Comparison of ENCODE assay signal across 16 cellular contexts in the genomic region with DNA sequence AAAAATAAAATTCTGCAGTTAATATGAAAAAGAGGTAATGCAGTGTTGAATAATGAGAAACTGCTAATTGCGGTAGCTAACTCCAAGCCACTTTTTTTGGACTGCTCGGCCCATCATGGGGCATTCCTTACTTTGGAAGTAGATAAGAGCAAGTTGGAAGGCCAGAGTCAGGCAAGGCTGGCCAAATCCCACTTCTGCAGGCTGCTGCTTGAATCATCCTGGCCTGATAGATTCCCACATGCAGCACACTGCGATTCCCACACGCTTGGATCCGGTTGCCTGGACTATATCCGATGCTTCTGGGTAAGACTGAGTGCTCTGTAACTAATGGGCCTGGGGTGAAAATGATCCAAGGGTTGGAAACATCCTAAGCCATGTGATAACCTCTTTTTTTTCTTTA. TPM values are rescaled to one million over a fixed set of nuclear protein-coding genes. Genes with fewer than 3 reads are reported as not detected.
"Had no signal": no experiment of that assay in that cellular context is flagged by ENCODE, and none has a peak within 500 bp of the region (broad histone marks: within the 10 kb centered on the region; RNA-seq: fewer than 3 reads in every experiment).

No MANE protein-coding gene starts in this region.

- H3K27ac ChIP-seq: foreskin keratinocyte, neutrophil, pancreas, SK-N-MC had no signal

- DNase-seq: activated CD4-positive, alpha-beta T cell treated with anti-CD3 and anti-CD28 coated beads for 36 hours; activated CD4-positive, alpha-beta T cell treated with anti-CD3 and anti-CD28 coated beads, Interleukin-2, amount 50 U/mL, for 48 hours; activated naive CD8-positive, alpha-beta T cell treated with anti-CD3 and anti-CD28 coated beads, Interleukin-2, amount 50 U/mL, for 24 hours; dermis blood vessel endothelial cell; effector memory CD4-positive, alpha-beta T cell; foreskin keratinocyte; mesendoderm; naive thymus-derived CD8-positive, alpha-beta T cell; pancreas; spleen; stimulated activated naive CD4-positive, alpha-beta T cell treated with Interleukin-2 at 50 U/mL for 16 hours had no signal

- H3K9me3 ChIP-seq: neutrophil, pancreas, spleen, tibial artery had no signal

- ATAC-seq: activated CD4-positive, alpha-beta T cell treated with anti-CD3 and anti-CD28 coated beads for 36 hours; activated naive CD8-positive, alpha-beta T cell treated with anti-CD3 and anti-CD28 coated beads, Interleukin-2, amount 50 U/mL, for 24 hours; foreskin keratinocyte; naive thymus-derived CD8-positive, alpha-beta T cell; WTC11 had no signal

- H3K4me1 Mint-ChIP-seq: WTC11 had no signal

- H3K4me3 Mint-ChIP-seq: activated CD4-positive, alpha-beta T cell treated with anti-CD3 and anti-CD28 coated beads for 36 hours; activated naive CD8-positive, alpha-beta T cell treated with anti-CD3 and anti-CD28 coated beads, Interleukin-2, amount 50 U/mL, for 24 hours; naive thymus-derived CD8-positive, alpha-beta T cell; T-helper 2 cell treated with Interferon-gamma antibody and Interleukin-4, amounts not matched to agents 5 μg/mL and 100 μg/mL, for 36 hours; WTC11 had no signal

- H3K27me3 ChIP-seq: foreskin keratinocyte, neutrophil, pancreas, spleen, tibial artery had no signal

- H3K27me3 Mint-ChIP-seq: activated CD4-positive, alpha-beta T cell treated with anti-CD3 and anti-CD28 coated beads for 36 hours; activated naive CD8-positive, alpha-beta T cell treated with anti-CD3 and anti-CD28 coated beads, Interleukin-2, amount 50 U/mL, for 24 hours; naive thymus-derived CD8-positive, alpha-beta T cell had no signal

- H3K27ac Mint-ChIP-seq: activated CD4-positive, alpha-beta T cell treated with anti-CD3 and anti-CD28 coated beads for 36 hours; activated naive CD8-positive, alpha-beta T cell treated with anti-CD3 and anti-CD28 coated beads, Interleukin-2, amount 50 U/mL, for 24 hours; T-helper 2 cell treated with Interferon-gamma antibody and Interleukin-4, amounts not matched to agents 5 μg/mL and 100 μg/mL, for 36 hours; WTC11 had no signal

- H3K9me3 Mint-ChIP-seq: activated naive CD8-positive, alpha-beta T cell treated with anti-CD3 and anti-CD28 coated beads, Interleukin-2, amount 50 U/mL, for 24 hours; naive thymus-derived CD8-positive, alpha-beta T cell; T-helper 2 cell treated with Interferon-gamma antibody and Interleukin-4, amounts not matched to agents 5 μg/mL and 100 μg/mL, for 36 hours; WTC11 had no signal

- H3K4me3 ChIP-seq: pancreas, SK-N-MC, spleen, tibial artery had no signal

RNA-seq across cellular contexts. Expression of a gene that starts 57.9 kb away (rescaled TPM):
- total RNA-seq: naive thymus-derived CD8-positive, alpha-beta T cell had no signal
